In genomic region chr1:237171564-237172485, GRCh38 we compare ENCODE assay signal across 18 cellular contexts.
"Had no signal": no experiment of that assay in that cellular context is flagged by ENCODE, and none has a peak within 500 bp of the region (broad histone marks: within the 10 kb centered on the region; RNA-seq: fewer than 3 reads in every experiment).

No MANE protein-coding gene starts in this region.

- FAIRE-seq: TTC549 had no signal

- H3K9me3 ChIP-seq: colonic mucosa, heart left ventricle, right lobe of liver, upper lobe of left lung had no signal

- H3K27me3 ChIP-seq: colonic mucosa, heart left ventricle, right lobe of liver, upper lobe of left lung had no signal

- H3K4me1 ChIP-seq: colonic mucosa, right lobe of liver, upper lobe of left lung had no signal

- H3K27ac ChIP-seq: colonic mucosa, heart left ventricle, right lobe of liver, upper lobe of left lung had no signal

- H3K36me3 ChIP-seq: colonic mucosa, heart left ventricle, right lobe of liver, upper lobe of left lung had no signal

- DNase-seq: activated CD4-positive, alpha-beta memory T cell treated with anti-CD3 and anti-CD28 coated beads, Interleukin-2, amount 10 ng/mL, durations not matched to agents 7 days and 5 days; activated CD4-positive, alpha-beta T cell treated with anti-CD3 and anti-CD28 coated beads for 4 hours; activated naive CD4-positive, alpha-beta T cell treated with anti-CD3 and anti-CD28 coated beads, Interleukin-2, amount 50 U/mL, for 16 hours; activated T-cell treated with anti-CD3 and anti-CD28 coated beads, Interleukin-2, amount 50 U/mL, for 24 hours; colonic mucosa; effector CD4-positive, alpha-beta T cell; foreskin melanocyte; heart left ventricle; islet precursor cell; mesenchymal stem cell; natural killer cell; nucleus accumbens; right lobe of liver; stimulated activated naive CD8-positive, alpha-beta T cell treated with anti-CD3 and anti-CD28 coated beads, Interleukin-15, amount 100 ng/mL, for 72 hours; upper lobe of left lung had no signal

- H3K4me3 ChIP-seq: colonic mucosa, heart left ventricle, right lobe of liver, upper lobe of left lung had no signal

- ATAC-seq: left lobe of liver; natural killer cell; right lobe of liver; stimulated activated naive CD8-positive, alpha-beta T cell treated with anti-CD3 and anti-CD28 coated beads, Interleukin-15, amount 100 ng/mL, for 72 hours; WTC11 had no signal
